In genomic region chr16:89561195-89562026, GRCh38 we compare ENCODE assay signal across 8 cellular contexts. TPM values are rescaled to one million over a fixed set of nuclear protein-coding genes. Genes with fewer than 3 reads are reported as not detected.
DNase-seq lines count a peak whose midpoint lies in the region; ATAC-seq, FAIRE-seq and TF ChIP-seq lines count a peak whose summit lies in the region.

No MANE protein-coding gene starts in this region.

- peaks cover 36 to 74% (median 57%) of the 10 kb centered on the region in 4 donors for H3K4me1 Mint-ChIP-seq in CD4-positive, alpha-beta memory T cell

- peaks cover 3% of the 10 kb centered on the region for H3K79me1 ChIP-seq in H1 (ENCODE audit: low read depth, low read length)

- H2BK15ac ChIP-seq in H1 (ENCODE audit: low read length): no peak overlapping the region

- peak; percentile 9 to 29; a peak in 2 of 3 replicates for TF ChIP-seq POLR2A in H1 (IDR thresholded peaks at IDR 0.05; ENCODE audit: control extremely low read depth in 1 of 2, low read depth in 2 of 2, low read length in 2 of 2)

- no peaks in the 10 kb centered on the region for H3K9me2 ChIP-seq in PC-3 (replicated peaks; ENCODE audit: low read length)

- no peak overlapping the region; the same call in 1 of the 2 replicates for H2AK5ac ChIP-seq in H1 (ENCODE audit: low read depth, low read length)

- peaks cover 41% of the 10 kb centered on the region for H4K20me1 ChIP-seq in PC-3 (ENCODE audit: low read length)
- H4K20me1 ChIP-seq in H1 (replicated peaks in 1 of 2; ENCODE audit: control insufficient read depth in 1 of 2, insufficient read depth in 2 of 2, low read length in 2 of 2): peaks cover 28 to 31% of the 10 kb centered on the region in 2 experiments

- ATAC-seq in PC-3: no peak

- TF ChIP-seq RAD21 in H1 (IDR thresholded peaks at IDR 0.05 in 1 of 2, conservative IDR thresholded peaks at IDR 0.05 in 1 of 2; ENCODE audit: low read depth in 2 of 2, low read length in 2 of 2): no peak

- no peak overlapping the region for H2BK12ac ChIP-seq in H1 (ENCODE audit: low read depth, low read length)

- peak overlapping the region; percentile 59 for H4K91ac ChIP-seq in H1 (replicated peaks; ENCODE audit: insufficient read length, low read length)

- no peaks in the 10 kb centered on the region for H3K27me3 Mint-ChIP-seq in CD4-positive, alpha-beta memory T cell

- no peak overlapping the region for H2AFZ ChIP-seq in PC-3 (ENCODE audit: low read length)
- no peak overlapping the region for H2AFZ ChIP-seq in H1 (ENCODE audit: low read length)
- no peak overlapping the region for H2AFZ ChIP-seq in neuron (ENCODE audit: low read depth, low read length)

- H2BK5ac ChIP-seq in H1 (ENCODE audit: low read depth, low read length): peak overlapping the region; percentile 91

- H3K4me1 ChIP-seq in CD4-positive, alpha-beta memory T cell (ENCODE audit: insufficient read depth, low read length): peaks cover 66% of the 10 kb centered on the region
- H3K4me1 ChIP-seq in PC-3 (ENCODE audit: insufficient read depth, low read length) (peaks cover 52% of the 10 kb centered on the region), H1 (replicated peaks in 1 of 4; ENCODE audit: control insufficient read depth in 3 of 4, insufficient read depth in 4 of 4, low read length in 3 of 4) (peaks cover 5 to 28% (median 8%) of the 10 kb centered on the region in 4 experiments), neuron (ENCODE audit: insufficient read depth, low read length) (peaks cover 23% of the 10 kb centered on the region)

- no peaks in the 10 kb centered on the region for H3K9me3 ChIP-seq in CD4-positive, alpha-beta memory T cell (ENCODE audit: control insufficient read depth in 1 of 2, low read length in 2 of 2)
- no peaks in the 10 kb centered on the region for H3K9me3 ChIP-seq in PC-3 (ENCODE audit: low read length)
- no peaks in the 10 kb centered on the region for H3K9me3 ChIP-seq in H1 (ENCODE audit: insufficient read depth in 2 of 2, low read depth in 1 of 2, low read length in 1 of 2)
- H3K9me3 ChIP-seq in neuron (ENCODE audit: low read length): no peaks in the 10 kb centered on the region

- H3K27ac ChIP-seq in CD4-positive, alpha-beta memory T cell (ENCODE audit: low read depth, low read length): peak overlapping the region; percentile 88
- H3K27ac ChIP-seq in PC-3 (ENCODE audit: low read length) (peak overlapping the region; percentile 93), H1 (ENCODE audit: low read depth, low read length) (peak overlapping the region; percentile 74)

- H3K79me2 ChIP-seq in PC-3 (ENCODE audit: low read length) (peaks cover 41% of the 10 kb centered on the region), H1 (ENCODE audit: control insufficient read depth in 1 of 2, insufficient read depth in 2 of 2, low read length in 2 of 2) (peaks cover 11 to 32% of the 10 kb centered on the region in 2 experiments)

- H3K56ac ChIP-seq in H1 (replicated peaks; ENCODE audit: insufficient read length, low read depth, low read length): peak overlapping the region; percentile 59

- POLR2A ChIA-PET in CD4-positive, alpha-beta memory T cell (lab: Charles Lee; ENCODE audit: partially characterized antibody): interaction anchor here (1.0 to 2.0 kb wide), 11 partner anchors 11 to 318 kb away, joined by 3 to 9 read pairs (median 4); partner anchors contain the start of genes CHMP1A, FANCA, SPATA33 and SPG7
- POLR2A ChIA-PET in PC-3 (lab: Charles Lee; ENCODE audit: unreplicated experiment) (no interaction called here), H1 (lab: Charles Lee; ENCODE audit: partially characterized antibody) (interaction anchor here (0.6 to 5.5 kb wide), 19 partner anchors 8 to 272 kb away, joined by 3 to 63 read pairs (median 4); partner anchors contain the start of gene SPG7)

- DNase-seq in CD4-positive, alpha-beta memory T cell: peak in 2 of 5 donors; percentile 32 to 56
- DNase-seq in PC-3 (no peak), H1 (ENCODE audit: low read depth in 1 of 2, low spot score in 2 of 2) (no peak), NCI-H510A treated with DMSO at 0.1 percent for 48 hours (lab: John Stamatoyannopoulos, UW) (no peak), kidney glomerular epithelial cell (lab: John Stamatoyannopoulos, UW) (no peak), GF-D8 (lab: John Stamatoyannopoulos, UW) (no peak)
- no peak for DNase-seq in stimulated activated CD8-positive, alpha-beta memory T cell treated with anti-CD3 and anti-CD28 coated beads, Interleukin-4, amount 100 ng/mL, for 48 hours

- H3K36me3 ChIP-seq in CD4-positive, alpha-beta memory T cell (ENCODE audit: insufficient read depth, low read length): peaks cover 31% of the 10 kb centered on the region
- H3K36me3 ChIP-seq in PC-3 (ENCODE audit: low read depth, low read length) (peaks cover 41% of the 10 kb centered on the region), H1 (ENCODE audit: control insufficient read depth in 2 of 4, insufficient read depth in 4 of 4, low read length in 3 of 4) (peaks cover 21 to 40% (median 33%) of the 10 kb centered on the region in 4 experiments), neuron (ENCODE audit: insufficient read depth, low read length) (peaks cover 42% of the 10 kb centered on the region)

- no peak for TF ChIP-seq EP300 in H1 (IDR thresholded peaks at IDR 0.05; ENCODE audit: borderline replicate concordance in 1 of 2, low read depth in 2 of 2, low read length in 2 of 2)

- peaks cover 0 to 5% (median 0%) of the 10 kb centered on the region in 8 donors for H3K9me3 Mint-ChIP-seq in CD4-positive, alpha-beta memory T cell

- peaks cover 19% of the 10 kb centered on the region for H3F3A ChIP-seq in PC-3 (ENCODE audit: low read length, unreplicated experiment)

- peak overlapping the region; percentile 58 for H3K4ac ChIP-seq in H1 (replicated peaks; ENCODE audit: insufficient read length, low read depth, low read length)

- peak overlapping the region; percentile 89 to 98 (median 92) for H3K27ac Mint-ChIP-seq in CD4-positive, alpha-beta memory T cell

- no peak overlapping the region for H2BK120ac ChIP-seq in H1 (replicated peaks; ENCODE audit: low read depth, low read length)

- H4K8ac ChIP-seq in H1 (ENCODE audit: extremely low read depth, insufficient read depth, low read length): peak overlapping the region; percentile 100

- peaks cover 25 to 60% of the 10 kb centered on the region in 2 donors for H3K36me3 Mint-ChIP-seq in CD4-positive, alpha-beta memory T cell

- peak overlapping the region; percentile 86 to 99 (median 96) for H3K4me3 Mint-ChIP-seq in CD4-positive, alpha-beta memory T cell

- H3K9ac ChIP-seq in PC-3 (ENCODE audit: low read length): peak overlapping the region; percentile 99
- H3K9ac ChIP-seq in H1 (replicated peaks in 1 of 4; ENCODE audit: extremely low read depth in 1 of 4, low read depth in 3 of 4, low read length in 3 of 4): peak overlapping the region; percentile 90 to 99 (median 95)

- H2BK20ac ChIP-seq in H1 (ENCODE audit: low read length): no peak overlapping the region

- TF ChIP-seq CTCF in PC-3 (conservative IDR thresholded peaks at IDR 0.05; ENCODE audit: low read depth, low read length) (no peak), H1 (IDR thresholded peaks at IDR 0.05; ENCODE audit: control extremely low read depth in 1 of 3, insufficient read depth in 1 of 3, low read depth in 1 of 3, low read length in 3 of 3) (no peak)

- peak overlapping the region; percentile 87; the same call in 1 of the 2 replicates for H3K18ac ChIP-seq in H1 (ENCODE audit: extremely low read depth, low read length)

- peak overlapping the region; percentile 38 to 85 for H3K4me3 ChIP-seq in CD4-positive, alpha-beta memory T cell (ENCODE audit: low read length in 2 of 2)
- peak overlapping the region; percentile 99 for H3K4me3 ChIP-seq in PC-3 (ENCODE audit: low read length)
- H3K4me3 ChIP-seq in H1 (ENCODE audit: extremely low read depth in 1 of 4, insufficient read depth in 2 of 4, low read depth in 3 of 4, low read length in 4 of 4): peak overlapping the region; percentile 69 to 97 (median 82)
- peak overlapping the region; percentile 73 for H3K4me3 ChIP-seq in neuron (ENCODE audit: low read length)

- no TSS peak for BruUV-seq in PC-3 (replicated peaks; lab: Mats Ljungman, UMichigan)

- WGBS in H1 (ENCODE audit: extremely low coverage in 1 of 2, insufficient coverage in 1 of 2, insufficient read length in 1 of 2, insufficient replicate concordance in 2 of 2, low coverage in 1 of 2, low lambda C conversion rate in 2 of 2, missing lambda C conversion rate in 1 of 2), 2 experiments: 6% methylated on average over 55 of the region's 55 CpGs; no CpG with 5 or more reads in 1 of the 2 experiments

- CTCF ChIA-PET in CD4-positive, alpha-beta memory T cell (lab: Charles Lee; ENCODE audit: partially characterized antibody): no interaction called here
- CTCF ChIA-PET in PC-3 (lab: Charles Lee) (no interaction called here), H1 (lab: Charles Lee; ENCODE audit: partially characterized antibody) (no interaction called here)

- H3K4me2 ChIP-seq in PC-3 (ENCODE audit: low read length) (peak overlapping the region; percentile 99), H1 (ENCODE audit: insufficient read depth in 1 of 2, low read depth in 2 of 2, low read length in 2 of 2) (peak overlapping the region; percentile 91)

- no peak for FAIRE-seq in H1 (lab: Jason Lieb, UNC)

- no peak overlapping the region for H3K14ac ChIP-seq in H1 (ENCODE audit: insufficient read length)

- intact Hi-C loops in CD4-positive, alpha-beta memory T cell (cut with micrococcal nuclease): loop anchor here (2.0 to 10.0 kb wide), 2 partner anchors 313 to 321 kb away; partner anchors contain the start of gene TCF25
- intact Hi-C loops in PC-3 (cut with micrococcal nuclease): no loop called here

- H4K5ac ChIP-seq in H1 (ENCODE audit: insufficient read length, low read depth, low read length): no peak overlapping the region

- no peaks in the 10 kb centered on the region for H3K27me3 ChIP-seq in CD4-positive, alpha-beta memory T cell (ENCODE audit: insufficient read depth, low read length)
- H3K27me3 ChIP-seq in PC-3 (ENCODE audit: low read length) (no peaks in the 10 kb centered on the region), H1 (replicated peaks in 1 of 4; ENCODE audit: control insufficient read depth in 3 of 4, extremely low read depth in 1 of 4, insufficient read depth in 3 of 4, low read length in 3 of 4) (no peaks in the 10 kb centered on the region), neuron (ENCODE audit: insufficient read depth, low read length) (no peaks in the 10 kb centered on the region)

- peaks cover 17% of the 10 kb centered on the region for H3K23me2 ChIP-seq in H1 (ENCODE audit: low read depth, low read length)

- H3K23ac ChIP-seq in H1 (ENCODE audit: insufficient read length): no peak overlapping the region

RNA-seq across cellular contexts. Expression of gene RPL13, which starts 0.9 kb away (rescaled TPM):
- 1,000 to 10,000 TPM; 4,825 to 5,043 TPM for total RNA-seq in CD4-positive, alpha-beta memory T cell
- polyA plus RNA-seq in CD4-positive, alpha-beta memory T cell: 1,000 to 10,000 TPM; 4,119 to 5,642 TPM
- 3,236 and 3,323 TPM in 2 replicates for total RNA-seq in PC-3 (2014; rRNA removed)
- total RNA-seq in H1 (2021; fragmentation: NEBNext Ultra II Directional; extraction: Animal tissue kit (Norgen Biotek cat#: 25700)): 2,162 and 2,205 TPM in 2 replicates
- polyA plus RNA-seq in H1 (2011; rRNA removed): 7,384 and 8,839 TPM in 2 replicates
- polyA plus RNA-seq in H1 (2011; cell fraction: cytosol; rRNA removed): 6,622 TPM
- 4,056 TPM for polyA plus RNA-seq in H1 (2011; cell fraction: nucleus; rRNA removed)
- 2,424 to 3,736 TPM (median 3,320 TPM) in 4 replicates for polyA plus RNA-seq in H1 (2012, experiment 1 of 2)
- 5,566 TPM for polyA plus RNA-seq in H1 (2012, experiment 2 of 2)
- 2,736 TPM for polyA plus RNA-seq in H1 (2013, experiment 1 of 2)
- 2,737 TPM for polyA plus RNA-seq in H1 (2013, experiment 2 of 2)
- polyA minus RNA-seq in H1 (2011; rRNA and poly(A)+ RNA removed): 403 and 524 TPM in 2 replicates
- 1,899 TPM for polyA minus RNA-seq in H1 (2011; cell fraction: cytosol; rRNA and poly(A)+ RNA removed)
- 1,945 TPM for polyA minus RNA-seq in H1 (2011; cell fraction: nucleus; rRNA and poly(A)+ RNA removed)

RNA-seq across cellular contexts. Expression of gene CPNE7, which starts 14.1 kb away (rescaled TPM):
- 1 to 10 TPM; 4.0 to 7.3 TPM for total RNA-seq in CD4-positive, alpha-beta memory T cell
- 1 to 10 TPM; 2.3 to 5.7 TPM for polyA plus RNA-seq in CD4-positive, alpha-beta memory T cell
- 29.7 and 49.2 TPM in 2 replicates for total RNA-seq in PC-3 (2014; rRNA removed)
- 21.7 and 23.7 TPM in 2 replicates for total RNA-seq in H1 (2021; fragmentation: NEBNext Ultra II Directional; extraction: Animal tissue kit (Norgen Biotek cat#: 25700))
- 10.0 and 17.2 TPM in 2 replicates for polyA plus RNA-seq in H1 (2011; rRNA removed)
- polyA plus RNA-seq in H1 (2011; cell fraction: cytosol; rRNA removed): 14.5 TPM
- 64.5 TPM for polyA plus RNA-seq in H1 (2011; cell fraction: nucleus; rRNA removed)
- 18.4 to 21.5 TPM (median 20.9 TPM) in 4 replicates for polyA plus RNA-seq in H1 (2012, experiment 1 of 2)
- 9.1 TPM for polyA plus RNA-seq in H1 (2012, experiment 2 of 2)
- polyA plus RNA-seq in H1 (2013, experiment 1 of 2): 11.5 TPM
- polyA plus RNA-seq in H1 (2013, experiment 2 of 2): 11.1 TPM
- polyA minus RNA-seq in H1 (2011; rRNA and poly(A)+ RNA removed): 6.3 and 6.8 TPM in 2 replicates
- polyA minus RNA-seq in H1 (2011; cell fraction: cytosol; rRNA and poly(A)+ RNA removed): 10.2 TPM
- polyA minus RNA-seq in H1 (2011; cell fraction: nucleus; rRNA and poly(A)+ RNA removed): 9.5 TPM

RNA-seq across cellular contexts. Expression of gene DPEP1, which starts 52.0 kb away (rescaled TPM):
- total RNA-seq in CD4-positive, alpha-beta memory T cell: not detected
- polyA plus RNA-seq in CD4-positive, alpha-beta memory T cell: not detected
- 0.23 TPM in 1 of 2 replicates, not detected in the other for total RNA-seq in PC-3 (2014; rRNA removed)
- total RNA-seq in H1 (2021; fragmentation: NEBNext Ultra II Directional; extraction: Animal tissue kit (Norgen Biotek cat#: 25700)): 2.5 and 3.1 TPM in 2 replicates
- 2.8 and 3.9 TPM in 2 replicates for polyA plus RNA-seq in H1 (2011; rRNA removed)
- polyA plus RNA-seq in H1 (2011; cell fraction: cytosol; rRNA removed): 3.1 TPM
- 12.5 TPM for polyA plus RNA-seq in H1 (2011; cell fraction: nucleus; rRNA removed)
- 0.73 to 2.7 TPM (median 2.0 TPM) in 4 replicates for polyA plus RNA-seq in H1 (2012, experiment 1 of 2)
- 1.3 TPM for polyA plus RNA-seq in H1 (2012, experiment 2 of 2)
- polyA plus RNA-seq in H1 (2013, experiment 1 of 2): 5.7 TPM
- 5.7 TPM for polyA plus RNA-seq in H1 (2013, experiment 2 of 2)
- polyA minus RNA-seq in H1 (2011; rRNA and poly(A)+ RNA removed): 1.1 and 1.7 TPM in 2 replicates
- 0.73 TPM for polyA minus RNA-seq in H1 (2011; cell fraction: cytosol; rRNA and poly(A)+ RNA removed)
- polyA minus RNA-seq in H1 (2011; cell fraction: nucleus; rRNA and poly(A)+ RNA removed): 1.6 TPM

RNA-seq across cellular contexts. Expression of gene SPG7, which starts 53.2 kb away (rescaled TPM):
- total RNA-seq in CD4-positive, alpha-beta memory T cell: 100 to 1,000 TPM; 157 to 160 TPM
- 10 to 100 TPM; 46.4 to 48.5 TPM for polyA plus RNA-seq in CD4-positive, alpha-beta memory T cell
- total RNA-seq in PC-3 (2014; rRNA removed): 94.3 and 106 TPM in 2 replicates
- total RNA-seq in H1 (2021; fragmentation: NEBNext Ultra II Directional; extraction: Animal tissue kit (Norgen Biotek cat#: 25700)): 109 and 113 TPM in 2 replicates
- 72.1 and 85.5 TPM in 2 replicates for polyA plus RNA-seq in H1 (2011; rRNA removed)
- 75.2 TPM for polyA plus RNA-seq in H1 (2011; cell fraction: cytosol; rRNA removed)
- 194 TPM for polyA plus RNA-seq in H1 (2011; cell fraction: nucleus; rRNA removed)
- polyA plus RNA-seq in H1 (2012, experiment 1 of 2): 71.0 to 98.8 TPM (median 96.3 TPM) in 4 replicates
- 57.0 TPM for polyA plus RNA-seq in H1 (2012, experiment 2 of 2)
- polyA plus RNA-seq in H1 (2013, experiment 1 of 2): 63.6 TPM
- 56.2 TPM for polyA plus RNA-seq in H1 (2013, experiment 2 of 2)
- 64.8 and 74.8 TPM in 2 replicates for polyA minus RNA-seq in H1 (2011; rRNA and poly(A)+ RNA removed)
- 99.0 TPM for polyA minus RNA-seq in H1 (2011; cell fraction: cytosol; rRNA and poly(A)+ RNA removed)
- polyA minus RNA-seq in H1 (2011; cell fraction: nucleus; rRNA and poly(A)+ RNA removed): 105 TPM
